Comparison of ENCODE assay signal across 12 cellular contexts in the genomic region with DNA sequence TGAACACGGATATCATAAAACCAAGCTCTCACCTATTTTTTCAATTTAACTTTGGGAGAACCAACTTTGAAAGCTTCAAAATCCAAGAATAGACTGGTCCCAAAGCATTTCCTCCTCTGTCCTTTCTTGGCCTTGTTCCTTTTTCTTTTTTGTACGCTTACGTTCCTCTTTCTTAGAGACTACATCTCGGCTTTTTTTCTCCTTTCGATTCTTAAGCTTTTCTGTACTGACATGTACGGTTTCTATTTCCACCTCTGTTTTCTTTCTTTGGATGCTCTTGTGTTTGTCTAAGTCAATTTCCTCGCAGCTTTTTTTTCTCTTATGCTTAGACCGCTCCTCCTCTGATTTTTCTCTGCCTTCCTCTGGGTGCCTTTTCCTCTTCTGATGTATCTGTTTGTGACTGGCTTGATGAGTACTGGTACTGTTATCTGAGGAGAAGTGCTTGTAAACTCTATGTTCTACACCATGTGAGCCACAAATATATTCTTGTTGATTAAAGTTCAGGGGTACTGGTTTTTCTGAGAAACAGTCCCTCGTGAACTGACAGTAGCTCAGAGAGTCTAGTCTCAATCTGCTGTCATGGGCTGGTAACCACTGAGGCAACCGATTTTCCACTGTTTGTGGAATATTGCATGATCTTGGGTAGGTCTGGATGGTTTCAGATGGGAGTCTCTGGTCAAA.
A peak's percentile ranks its signal among the peaks of the same experiment; 100 is the strongest.
DNase-seq lines count a peak whose midpoint lies in the region; ATAC-seq and TF ChIP-seq lines count a peak whose summit lies in the region.
"Had no signal": no experiment of that assay in that cellular context is flagged by ENCODE, and none has a peak within 500 bp of the region (broad histone marks: within the 10 kb centered on the region; RNA-seq: fewer than 3 reads in every experiment).

No MANE protein-coding gene starts in this region.

- H3K4me1 ChIP-seq in muscle layer of duodenum (ENCODE audit: control insufficient read depth in 1 of 2, insufficient read depth in 2 of 2, low read length in 2 of 2): no peaks in the 10 kb centered on the region

- DNase-seq in SKM-1 treated with dmso at 0.1 percent for 144 hours (lab: John Stamatoyannopoulos, UW; ENCODE audit: unreplicated experiment) (peak; percentile 43), GM20000 (ENCODE audit: low spot score) (no peak)
- DNase-seq: DMS53; effector CD4-positive, alpha-beta T cell; stimulated activated CD8-positive, alpha-beta memory T cell treated with anti-CD3 and anti-CD28 coated beads, Interleukin-4, amount 100 ng/mL, for 48 hours; T1000 had no signal

- H3K9me3 ChIP-seq in muscle layer of duodenum (ENCODE audit: control insufficient read depth in 1 of 2, low read length in 2 of 2): no peaks in the 10 kb centered on the region

- H3K4me3 ChIP-seq in muscle layer of duodenum (ENCODE audit: low read depth in 1 of 2, low read length in 2 of 2): no peak overlapping the region
- H3K4me3 ChIP-seq: skin epidermis had no signal

- ATAC-seq in GM18498 (IDR thresholded peaks at IDR 0.05; ENCODE audit: unreplicated experiment) (peak; percentile 75), HG02623 (IDR thresholded peaks at IDR 0.05; ENCODE audit: unreplicated experiment) (peak; percentile 44), GM19397 (IDR thresholded peaks at IDR 0.05; ENCODE audit: unreplicated experiment) (no peak), HG02970 (IDR thresholded peaks at IDR 0.05; ENCODE audit: low FRiP score, unreplicated experiment) (no peak)

- H3K27me3 ChIP-seq in muscle layer of duodenum (ENCODE audit: low read depth, low read length): no peaks in the 10 kb centered on the region

- peaks cover 28 to 34% of the 10 kb centered on the region in 2 donors for H3K36me3 ChIP-seq in muscle layer of duodenum (ENCODE audit: control insufficient read depth in 1 of 2, insufficient read depth in 2 of 2, low read length in 2 of 2)

- no peak for TF ChIP-seq CTCF in GM20000 (IDR thresholded peaks at IDR 0.05; ENCODE audit: extremely low read depth, missing control alignments)

- H3K27ac ChIP-seq in muscle layer of duodenum (ENCODE audit: low read length): peak overlapping the region; percentile 25
- H3K27ac ChIP-seq: skin epidermis had no signal

Comparison
In these comparisons a context has a peak if more than half of its experiments do, and no peak if none do; other contexts are left out.
1. ATAC-seq: peak in GM18498 (single experiment) and HG02623 (single experiment); none in GM19397 (single experiment) and HG02970 (single experiment).